ENCODE assay signal across 28 cellular contexts in genomic region chr3:129213238-129213637, GRCh38.
"Had no signal": no experiment of that assay in that cellular context is flagged by ENCODE, and none has a peak within 500 bp of the region (broad histone marks: within the 10 kb centered on the region; RNA-seq: fewer than 3 reads in every experiment).

No MANE protein-coding gene starts in this region.

- H3K27ac ChIP-seq: ascending aorta, cardiac muscle cell, VCaP had no signal

- H3K27me3 ChIP-seq: ascending aorta, cardiac muscle cell had no signal

- DNase-seq: activated B cell treated with CpG ODN at 0.5 μM for 24 hours; activated CD4-positive, alpha-beta memory T cell treated with anti-CD3 and anti-CD28 coated beads for 36 hours; activated CD4-positive, alpha-beta T cell treated with anti-CD3 and anti-CD28 coated beads for 4 hours; activated CD4-positive, alpha-beta T cell treated with anti-CD3 and anti-CD28 coated beads, Interleukin-2, amount 10 ng/mL, durations not matched to agents 24 days and 14 days; activated CD4-positive, alpha-beta T cell treated with anti-CD3 and anti-CD28 coated beads, Interleukin-2, amount 50 U/mL, for 1 hour; activated CD4-positive, alpha-beta T cell treated with anti-CD3 and anti-CD28 coated beads, Interleukin-2, amount 50 U/mL, for 4 hours; activated CD4-positive, CD25-positive, alpha-beta regulatory T cell treated with anti-CD3 and anti-CD28 coated beads, Interleukin-2, amount 50 U/mL, for 72 hours; activated CD8-positive, alpha-beta memory T cell treated with anti-CD3 and anti-CD28 coated beads, Interleukin-2, amount 50 U/mL, for 4 hours; activated CD8-positive, alpha-beta T cell treated with anti-CD3 and anti-CD28 coated beads for 36 hours; activated effector memory CD4-positive, alpha-beta T cell treated with Interleukin-2 at 50 U/mL for 16 hours; activated gamma-delta T cell; activated naive CD4-positive, alpha-beta T cell treated with anti-CD3 and anti-CD28 coated beads, Interleukin-2, amount 10 ng/mL, durations not matched to agents 7 days and 5 days; activated naive CD4-positive, alpha-beta T cell treated with Interleukin-2 at 50 U/mL for 16 hours; activated naive CD8-positive, alpha-beta T cell treated with anti-CD3 and anti-CD28 coated beads, Interleukin-2, amount 10 ng/mL, durations not matched to agents 7 days and 5 days; activated naive CD8-positive, alpha-beta T cell treated with anti-CD3 and anti-CD28 coated beads, Interleukin-2, amount 50 U/mL, for 24 hours; activated T-cell treated with anti-CD3 and anti-CD28 coated beads for 4 hours; activated T-cell treated with anti-CD3 and anti-CD28 coated beads, Interleukin-2, amount 50 U/mL, for 1 hour; activated T-cell treated with anti-CD3 and anti-CD28 coated beads, Interleukin-2, amount 50 U/mL, for 4 hours; amygdala; anterior cingulate cortex; caudate nucleus; T-helper 2 cell; T-helper 9 cell had no signal

- ATAC-seq: activated CD8-positive, alpha-beta T cell treated with anti-CD3 and anti-CD28 coated beads for 36 hours; activated naive CD8-positive, alpha-beta T cell treated with anti-CD3 and anti-CD28 coated beads, Interleukin-2, amount 50 U/mL, for 24 hours; activated T-cell treated with anti-CD3 and anti-CD28 coated beads, Interleukin-2, amount 50 U/mL, for 4 hours had no signal

- H3K4me3 ChIP-seq: ascending aorta, cardiac muscle cell had no signal

- H3K9me3 ChIP-seq: ascending aorta had no signal

- H3K36me3 ChIP-seq: ascending aorta, cardiac muscle cell had no signal

- FAIRE-seq: bronchial epithelial cell, TTC549 had no signal
